Comparison of ENCODE assay signal across 11 cellular contexts in genomic region chr10:26543567-26544306, GRCh38.
DNase-seq lines count a peak whose midpoint lies in the region; ATAC-seq and TF ChIP-seq lines count a peak whose summit lies in the region.
"Had no signal": no experiment of that assay in that cellular context is flagged by ENCODE, and none has a peak within 500 bp of the region (broad histone marks: within the 10 kb centered on the region; RNA-seq: fewer than 3 reads in every experiment).

No MANE protein-coding gene starts in this region.

- ATAC-seq in HG02610 (IDR thresholded peaks at IDR 0.05; ENCODE audit: unreplicated experiment) (peak; percentile 87), HG03571 (IDR thresholded peaks at IDR 0.05; ENCODE audit: unreplicated experiment) (peak; percentile 86)
- peak; percentile 71 to 72 for ATAC-seq in stimulated activated naive B cell treated with anti-CD40 and anti-IgM and Interleukin-4, amounts not matched to agents 10 μg/mL and 1 μg/mL and 100 μg/mL, for 72 hours (replicated peaks)

- peaks cover 21% of the 10 kb centered on the region for H3K4me1 Mint-ChIP-seq in activated CD4-positive, alpha-beta T cell treated with anti-CD3 and anti-CD28 coated beads, Interleukin-2, amount 10 ng/mL, durations not matched to agents 24 days and 14 days
- peaks cover 28 to 58% of the 10 kb centered on the region in 2 donors for H3K4me1 Mint-ChIP-seq in stimulated activated naive B cell treated with anti-CD40 and anti-IgM and Interleukin-4, amounts not matched to agents 10 μg/mL and 1 μg/mL and 100 μg/mL, for 72 hours
- H3K4me1 Mint-ChIP-seq in glutamatergic neuron (ENCODE audit: low read depth, unreplicated experiment): no peaks in the 10 kb centered on the region

- peaks cover 7% of the 10 kb centered on the region for H3K9me3 Mint-ChIP-seq in activated CD4-positive, alpha-beta T cell treated with anti-CD3 and anti-CD28 coated beads, Interleukin-2, amount 10 ng/mL, durations not matched to agents 24 days and 14 days
- H3K9me3 Mint-ChIP-seq in stimulated activated naive B cell treated with anti-CD40 and anti-IgM and Interleukin-4, amounts not matched to agents 10 μg/mL and 1 μg/mL and 100 μg/mL, for 72 hours: peaks cover 9 to 10% of the 10 kb centered on the region in 2 donors
- H3K9me3 Mint-ChIP-seq in glutamatergic neuron (ENCODE audit: unreplicated experiment): no peaks in the 10 kb centered on the region
- H3K9me3 Mint-ChIP-seq: HFFc6 had no signal

- peak overlapping the region; percentile 66 for H3K27ac Mint-ChIP-seq in activated CD4-positive, alpha-beta T cell treated with anti-CD3 and anti-CD28 coated beads, Interleukin-2, amount 10 ng/mL, durations not matched to agents 24 days and 14 days
- peak overlapping the region; percentile 89 for H3K27ac Mint-ChIP-seq in stimulated activated naive B cell treated with anti-CD40 and anti-IgM and Interleukin-4, amounts not matched to agents 10 μg/mL and 1 μg/mL and 100 μg/mL, for 72 hours
- no peak overlapping the region for H3K27ac Mint-ChIP-seq in glutamatergic neuron (ENCODE audit: unreplicated experiment)
- H3K27ac Mint-ChIP-seq: HFFc6 had no signal

- H3K4me3 Mint-ChIP-seq in activated CD4-positive, alpha-beta T cell treated with anti-CD3 and anti-CD28 coated beads, Interleukin-2, amount 10 ng/mL, durations not matched to agents 24 days and 14 days: no peak overlapping the region
- H3K4me3 Mint-ChIP-seq in stimulated activated naive B cell treated with anti-CD40 and anti-IgM and Interleukin-4, amounts not matched to agents 10 μg/mL and 1 μg/mL and 100 μg/mL, for 72 hours: peak overlapping the region; percentile 2 to 37
- H3K4me3 Mint-ChIP-seq in glutamatergic neuron (ENCODE audit: unreplicated experiment): no peak overlapping the region
- H3K4me3 Mint-ChIP-seq: HFFc6 had no signal

- intact Hi-C loops in activated CD4-positive, alpha-beta T cell treated with anti-CD3 and anti-CD28 coated beads, Interleukin-2, amount 10 ng/mL, durations not matched to agents 24 days and 14 days (cut with micrococcal nuclease): no loop called here

- peaks cover 62% of the 10 kb centered on the region for H3K36me3 Mint-ChIP-seq in activated CD4-positive, alpha-beta T cell treated with anti-CD3 and anti-CD28 coated beads, Interleukin-2, amount 10 ng/mL, durations not matched to agents 24 days and 14 days (ENCODE audit: low read depth)
- H3K36me3 Mint-ChIP-seq in stimulated activated naive B cell treated with anti-CD40 and anti-IgM and Interleukin-4, amounts not matched to agents 10 μg/mL and 1 μg/mL and 100 μg/mL, for 72 hours: peaks cover 52 to 68% of the 10 kb centered on the region in 2 donors
- H3K36me3 Mint-ChIP-seq in glutamatergic neuron (ENCODE audit: unreplicated experiment): no peaks in the 10 kb centered on the region

- TF ChIP-seq CTCF in glutamatergic neuron (IDR thresholded peaks at IDR 0.05; ENCODE audit: partially characterized antibody, unreplicated experiment): no peak

- no peak for DNase-seq in activated CD4-positive, alpha-beta T cell treated with anti-CD3 and anti-CD28 coated beads, Interleukin-2, amount 10 ng/mL, durations not matched to agents 24 days and 14 days
- DNase-seq in activated CD4-positive, alpha-beta T cell treated with anti-CD3 and anti-CD28 coated beads for 48 hours: no peak
- no peak for DNase-seq in stimulated activated naive B cell treated with anti-CD40 and anti-IgM and Interleukin-4, amounts not matched to agents 10 μg/mL and 1 μg/mL and 100 μg/mL, for 72 hours
- no peak for DNase-seq in glutamatergic neuron
- no peak for DNase-seq in ecto neural progenitor cell (ENCODE audit: low spot score)
- DNase-seq in SW480 (ENCODE audit: low spot score): no peak
- DNase-seq: 8988T, HFFc6, SK-N-SH had no signal

- no peaks in the 10 kb centered on the region for H3K27me3 Mint-ChIP-seq in activated CD4-positive, alpha-beta T cell treated with anti-CD3 and anti-CD28 coated beads, Interleukin-2, amount 10 ng/mL, durations not matched to agents 24 days and 14 days
- H3K27me3 Mint-ChIP-seq in stimulated activated naive B cell treated with anti-CD40 and anti-IgM and Interleukin-4, amounts not matched to agents 10 μg/mL and 1 μg/mL and 100 μg/mL, for 72 hours: no peaks in the 10 kb centered on the region
- H3K27me3 Mint-ChIP-seq in glutamatergic neuron (ENCODE audit: unreplicated experiment): peaks cover 6% of the 10 kb centered on the region

Comparison
In these comparisons a context has a peak if more than half of its experiments do, and no peak if none do; other contexts are left out.
1. H3K4me3 Mint-ChIP-seq: peak in stimulated activated naive B cell treated with anti-CD40 and anti-IgM and Interleukin-4, amounts not matched to agents 10 μg/mL and 1 μg/mL and 100 μg/mL, for 72 hours (2 of 2); none in activated CD4-positive, alpha-beta T cell treated with anti-CD3 and anti-CD28 coated beads, Interleukin-2, amount 10 ng/mL, durations not matched to agents 24 days and 14 days (single experiment) and glutamatergic neuron (single experiment).
2. Peak in every context shown above with its lines, with median percentiles within 50 percentile points of each other: ATAC-seq.